8 cellular contexts compared by ENCODE assay signal in the genomic region with DNA sequence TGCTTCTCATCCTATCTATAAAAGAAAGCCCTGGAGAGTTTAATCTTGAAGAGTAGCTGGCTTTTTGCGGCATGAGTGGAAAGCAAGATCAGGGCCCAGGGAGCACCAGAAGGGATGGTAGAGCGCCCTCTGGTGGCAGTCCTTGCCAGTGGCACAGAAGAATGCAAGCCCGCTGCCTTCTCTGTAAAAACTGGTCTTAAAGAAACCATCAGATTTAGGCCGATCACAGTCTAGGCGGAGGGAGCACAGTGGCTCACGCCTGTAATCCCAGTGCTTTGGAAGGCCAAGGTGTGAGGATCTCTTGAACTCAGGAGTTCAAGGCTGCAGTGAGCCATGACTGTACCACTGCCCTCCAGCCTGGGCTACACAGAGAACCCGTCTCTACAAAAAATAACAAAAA. TPM values are rescaled to one million over a fixed set of nuclear protein-coding genes. Genes with fewer than 3 reads are reported as not detected.
A peak's percentile ranks its signal among the peaks of the same experiment; 100 is the strongest.
DNase-seq lines count a peak whose midpoint lies in the region; ATAC-seq and TF ChIP-seq lines count a peak whose summit lies in the region.

No MANE protein-coding gene starts in this region.

- H2AFZ ChIP-seq in Loucy (ENCODE audit: low read length): peak overlapping the region; percentile 50; the same call in 1 of the 2 replicates

- no peak overlapping the region for H3K4me3 ChIP-seq in Loucy (ENCODE audit: low read length, poor library complexity, severe bottlenecking)
- H3K4me3 ChIP-seq in SJSA1: no peak overlapping the region
- no peak overlapping the region for H3K4me3 ChIP-seq in thyroid gland (replicated peaks in 1 of 3)

- no peaks in the 10 kb centered on the region for H3K36me3 ChIP-seq in Loucy (ENCODE audit: insufficient read depth, low read length)
- no peaks in the 10 kb centered on the region for H3K36me3 ChIP-seq in SJSA1
- no peaks in the 10 kb centered on the region for H3K36me3 ChIP-seq in thyroid gland

- H3K9me2 ChIP-seq in Loucy (replicated peaks; ENCODE audit: low read depth, low read length): no peaks in the 10 kb centered on the region

- no peaks in the 10 kb centered on the region for H3F3A ChIP-seq in Loucy (ENCODE audit: low read depth)

- no peak overlapping the region for H3K9ac ChIP-seq in Loucy (ENCODE audit: low read depth, low read length, poor library complexity, severe bottlenecking)

- no peaks in the 10 kb centered on the region for H3K79me2 ChIP-seq in Loucy (ENCODE audit: insufficient read depth, low read length)

- H4K20me1 ChIP-seq in Loucy (ENCODE audit: insufficient read depth, low read length, poor library complexity, severe bottlenecking): no peaks in the 10 kb centered on the region

- H3K9me3 Mint-ChIP-seq in osteocyte (ENCODE audit: unreplicated experiment): no peaks in the 10 kb centered on the region

- no peak overlapping the region for H3K27ac ChIP-seq in SJSA1
- H3K27ac ChIP-seq in thyroid gland: no peak overlapping the region

- H3K27ac Mint-ChIP-seq in osteocyte (ENCODE audit: unreplicated experiment): no peak overlapping the region

- H3K27me3 Mint-ChIP-seq in osteocyte (ENCODE audit: unreplicated experiment): no peaks in the 10 kb centered on the region

- H3K4me1 ChIP-seq in Loucy (ENCODE audit: insufficient read depth, low read length, poor library complexity, severe bottlenecking) (no peaks in the 10 kb centered on the region), SJSA1 (replicated peaks) (peaks cover 11% of the 10 kb centered on the region), thyroid gland (no peaks in the 10 kb centered on the region)

- H3K27me3 ChIP-seq in Loucy (ENCODE audit: insufficient read depth, low read length, poor library complexity, severe bottlenecking) (no peaks in the 10 kb centered on the region), SJSA1 (replicated peaks) (no peaks in the 10 kb centered on the region), thyroid gland (no peaks in the 10 kb centered on the region)

- TF ChIP-seq CTCF in Loucy (conservative IDR thresholded peaks at IDR 0.05; ENCODE audit: low read length): peak; percentile 95
- peak; percentile 96 for TF ChIP-seq CTCF in osteocyte (IDR thresholded peaks at IDR 0.05)
- TF ChIP-seq CTCF in thyroid gland (IDR thresholded peaks at IDR 0.05): peak; percentile 83 to 97 (median 90)

- peaks cover 33% of the 10 kb centered on the region for H3K4me1 Mint-ChIP-seq in osteocyte (ENCODE audit: unreplicated experiment)

- H3K4me3 Mint-ChIP-seq in osteocyte (ENCODE audit: unreplicated experiment): no peak overlapping the region

- no peak overlapping the region for H3K4me2 ChIP-seq in Loucy (ENCODE audit: low read depth, low read length, poor library complexity, severe bottlenecking)

- H3K36me3 Mint-ChIP-seq in osteocyte (ENCODE audit: unreplicated experiment): no peaks in the 10 kb centered on the region

- WGBS in thyroid gland, 2 donors: 13 to 19% methylated on average over 7 of the region's 7 CpGs

- intact Hi-C loops in thyroid gland (cut with DNase I): loop anchor here (2.0 to 5.0 kb wide), 2 partner anchors 37 to 199 kb away; partner anchors contain the start of gene DNMBP

- TF ChIP-seq POLR2A in thyroid gland (IDR thresholded peaks at IDR 0.05): no peak

- ATAC-seq in GM19397 (IDR thresholded peaks at IDR 0.05; ENCODE audit: unreplicated experiment): peak; percentile 74

- H3K9me3 ChIP-seq in Loucy (ENCODE audit: insufficient read depth, low read depth, low read length) (no peaks in the 10 kb centered on the region), SJSA1 (replicated peaks) (no peaks in the 10 kb centered on the region), thyroid gland (no peaks in the 10 kb centered on the region)

- DNase-seq in Ammon's horn (ENCODE audit: low spot score) (peak; percentile 87), SJSA1 (ENCODE audit: low read depth in 1 of 2, low spot score in 2 of 2) (peak; percentile 65 to 87), glomerular endothelial cell (ENCODE audit: extremely low read depth, low read depth, low spot score) (peak; percentile 61), osteocyte (ENCODE audit: extremely low spot score, unreplicated experiment) (peak; percentile 94), thyroid gland (peak; percentile 83 to 91)
- peak; percentile 68 for DNase-seq in activated gamma-delta T cell treated with anti-CD3 and anti-CD28 coated beads, Interleukin-2, amount 50 U/mL, for 16 hours (ENCODE audit: low read depth)

RNA-seq across cellular contexts. Expression of gene CPN1, which starts 35.6 kb away (rescaled TPM):
- not detected in 2 replicates for total RNA-seq in SJSA1 (2014; rRNA removed; shearing (Covaris generic))
- total RNA-seq in glomerular endothelial cell (not detected in 2 replicates), osteocyte (not detected in 2 replicates), thyroid gland (not detected)

RNA-seq across cellular contexts. Expression of gene DNMBP, which starts 36.3 kb away (rescaled TPM):
- total RNA-seq in SJSA1 (2014; rRNA removed; shearing (Covaris generic)): 7.7 and 11.0 TPM in 2 replicates
- total RNA-seq in glomerular endothelial cell (48.3 and 63.2 TPM in 2 replicates), osteocyte (16.2 and 17.5 TPM in 2 replicates), thyroid gland (10 to 100 TPM; 11.7 to 17.4 (median 13.4) TPM)
